10 cellular contexts compared by ENCODE assay signal in the genomic region with DNA sequence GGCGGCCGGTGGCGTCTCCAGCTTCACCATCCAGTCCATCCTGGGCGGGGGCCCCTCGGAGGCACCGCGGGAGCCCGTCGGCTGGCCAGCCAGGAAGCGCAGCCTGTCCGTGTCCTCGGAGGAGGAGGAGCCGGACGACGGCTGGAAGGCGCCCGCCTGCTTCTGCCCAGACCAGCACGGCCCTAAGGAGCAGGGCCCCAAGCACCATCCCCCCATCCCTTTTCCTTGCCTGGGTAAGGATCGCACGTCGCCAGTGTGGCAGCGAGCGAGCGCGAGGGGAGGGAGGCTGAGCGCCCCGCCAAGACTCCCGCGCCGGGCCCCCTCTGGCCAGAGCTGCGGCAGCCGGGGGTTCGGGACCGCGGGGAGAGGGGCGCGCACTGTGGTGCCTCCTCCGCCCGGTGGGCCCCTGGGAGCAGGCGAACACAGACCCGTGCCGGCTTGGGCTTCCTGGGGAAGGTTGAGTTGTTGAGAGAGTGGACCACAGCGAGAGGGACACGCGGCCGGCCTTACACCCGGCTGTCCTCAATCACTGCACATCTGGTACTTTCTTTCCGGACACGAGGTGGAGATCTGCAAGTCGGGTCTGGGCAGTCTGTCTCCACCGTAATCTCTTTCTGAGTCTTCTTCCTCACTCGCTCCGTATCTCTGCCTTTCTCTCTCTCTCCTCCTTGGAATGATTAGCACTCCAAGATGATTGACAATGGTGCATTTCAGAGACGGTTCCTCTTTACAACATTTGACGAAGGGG. TPM values are rescaled to one million over a fixed set of nuclear protein-coding genes. Genes with fewer than 3 reads are reported as not detected.
DNase-seq lines count a peak whose midpoint lies in the region; ATAC-seq, FAIRE-seq and TF ChIP-seq lines count a peak whose summit lies in the region.
"Had no signal": no experiment of that assay in that cellular context is flagged by ENCODE, and none has a peak within 500 bp of the region (broad histone marks: within the 10 kb centered on the region; RNA-seq: fewer than 3 reads in every experiment).

No MANE protein-coding gene starts in this region.

- H3K9me3 ChIP-seq in KOPT-K1 (ENCODE audit: insufficient read depth, low read length, poor library complexity, severe bottlenecking) (peaks cover 25% of the 10 kb centered on the region), mammary epithelial cell (replicated peaks; ENCODE audit: insufficient read depth, low read length) (no peaks in the 10 kb centered on the region), neuronal stem cell (replicated peaks in 1 of 2; ENCODE audit: control insufficient read depth in 2 of 2, insufficient read depth in 1 of 2, low read depth in 1 of 2, low read length in 2 of 2) (peaks cover 0 to 2% of the 10 kb centered on the region in 2 donors)

- no peaks in the 10 kb centered on the region for H3K79me2 ChIP-seq in mammary epithelial cell (ENCODE audit: insufficient read depth, low read length)

- H2BK5ac ChIP-seq in neuronal stem cell (ENCODE audit: low read length) = peak overlapping the region; percentile 31

- no peak overlapping the region for H2AK5ac ChIP-seq in neuronal stem cell (ENCODE audit: low read depth, low read length)

- H4K8ac ChIP-seq in neuronal stem cell (ENCODE audit: low read depth, low read length) = no peak overlapping the region

- H3K4me1 ChIP-seq in mammary epithelial cell (ENCODE audit: insufficient read depth, low read length) (peaks cover 33% of the 10 kb centered on the region), neuronal stem cell (ENCODE audit: control insufficient read depth in 2 of 2, insufficient read depth in 1 of 2, low read depth in 1 of 2, low read length in 2 of 2) (peaks cover 11 to 14% of the 10 kb centered on the region in 2 donors)

- BruUV-seq in mammary epithelial cell (replicated peaks; lab: Mats Ljungman, UMichigan) = no TSS peak

- TF ChIP-seq CTCF in mammary epithelial cell (conservative IDR thresholded peaks at IDR 0.05 in 1 of 2, IDR thresholded peaks at IDR 0.05 in 1 of 2; ENCODE audit: extremely low read depth in 1 of 2, insufficient read depth in 1 of 2, low read depth in 1 of 2, low read length in 2 of 2) = no peak

- no peaks in the 10 kb centered on the region for H4K20me1 ChIP-seq in mammary epithelial cell (ENCODE audit: insufficient read depth, low read length)

- H3K9ac ChIP-seq in mammary epithelial cell (ENCODE audit: insufficient read depth, low read length) = no peak overlapping the region
- no peak overlapping the region for H3K9ac ChIP-seq in neuronal stem cell (ENCODE audit: low read depth, low read length, poor library complexity)

- ATAC-seq in Right ventricle myocardium superior (ENCODE audit: poor library complexity) = no peak

- H3K23ac ChIP-seq in neuronal stem cell (ENCODE audit: low read depth, low read length, poor library complexity) = no peak overlapping the region

- FAIRE-seq in H54 (lab: Jason Lieb, UNC) = no peak
- FAIRE-seq: endometrium had no signal

- H3K27me3 ChIP-seq in mammary epithelial cell (ENCODE audit: insufficient read depth, low read length) (peaks cover 64% of the 10 kb centered on the region), neuronal stem cell (ENCODE audit: control insufficient read depth in 3 of 3, insufficient read depth in 3 of 3, low read depth in 1 of 3, low read length in 3 of 3) (peaks cover 64 to 100% (median 92%) of the 10 kb centered on the region in 3 experiments)

- H3K4me3 ChIP-seq in mammary epithelial cell (replicated peaks in 1 of 3; ENCODE audit: insufficient read depth in 1 of 3, low read depth in 2 of 3, low read length in 3 of 3) (peak overlapping the region in 1 of 3 experiments; percentile 1), neuronal stem cell (ENCODE audit: low read length in 2 of 2) (no peak overlapping the region)

- H2AFZ ChIP-seq in mammary epithelial cell (ENCODE audit: low read depth, low read length) (no peak overlapping the region), neuronal stem cell (ENCODE audit: low read length) (peak overlapping the region; percentile 63)

- H4K91ac ChIP-seq in neuronal stem cell (ENCODE audit: low read depth, low read length, poor library complexity) = no peak overlapping the region

- DNase-seq in DMS53 (lab: John Stamatoyannopoulos, UW) (peak; percentile 57), DMS53 treated with DMSO at 0.1 percent for 48 hours (lab: John Stamatoyannopoulos, UW; ENCODE audit: unreplicated experiment) (no peak), mammary epithelial cell (peak; percentile 4), neuronal stem cell (ENCODE audit: low spot score) (peak; percentile 23), H54 (ENCODE audit: insufficient read length, low spot score) (no peak), NCI-H774 (lab: John Stamatoyannopoulos, UW) (no peak), Right ventricle myocardium superior (no peak)

- TF ChIP-seq POLR2A in H54 (IDR thresholded peaks at IDR 0.05; ENCODE audit: low read depth, low read length) = no peak

- H3K14ac ChIP-seq in neuronal stem cell (ENCODE audit: low read length) = no peak overlapping the region

- dilution Hi-C loops in mammary epithelial cell (cut with HindIII; ENCODE audit: low sequenced_read_pairs) = loop anchor here (25.0 kb wide), 1 partner anchor 414 kb away; no protein-coding TSS in a partner anchor

- no peak overlapping the region for H2BK120ac ChIP-seq in neuronal stem cell (ENCODE audit: low read depth, low read length)

- no peak overlapping the region for H2BK12ac ChIP-seq in neuronal stem cell (ENCODE audit: low read length)

- H3K18ac ChIP-seq in neuronal stem cell (ENCODE audit: low read length) = peak overlapping the region; percentile 77

- WGBS in mammary epithelial cell (ENCODE audit: low coverage, missing lambda C conversion rate) = 6% methylated on average over 24 of the region's 55 CpGs
- no CpG with 5 or more reads among the region's 55 CpGs for WGBS in neuronal stem cell (ENCODE audit: extremely low coverage in 2 of 2, insufficient read length in 2 of 2, insufficient replicate concordance in 1 of 2), 2 donors

- H3K4me2 ChIP-seq in mammary epithelial cell (ENCODE audit: insufficient read depth, low read depth, low read length) (peak overlapping the region; percentile 36), neuronal stem cell (ENCODE audit: insufficient read depth, low read length, poor library complexity, severe bottlenecking) (peak overlapping the region; percentile 48)

- H3K36me3 ChIP-seq in KOPT-K1 (ENCODE audit: insufficient read depth, low read length) (no peaks in the 10 kb centered on the region), mammary epithelial cell (ENCODE audit: insufficient read depth, low read length) (no peaks in the 10 kb centered on the region), neuronal stem cell (replicated peaks in 1 of 2; ENCODE audit: control insufficient read depth in 2 of 2, insufficient read depth in 2 of 2, low read length in 2 of 2) (no peaks in the 10 kb centered on the region)

- peaks cover 2% of the 10 kb centered on the region for H3K79me1 ChIP-seq in neuronal stem cell (ENCODE audit: low read depth, low read length)

- intact Hi-C loops in mammary epithelial cell (cut with micrococcal nuclease) = loop anchor here (5.0 kb wide), 1 partner anchor 139 kb away; no protein-coding TSS in a partner anchor
- intact Hi-C loops in Right ventricle myocardium superior (cut with DNase I) = no loop called here

- CTCF ChIA-PET in mammary epithelial cell (lab: Charles Lee; ENCODE audit: low non-redundant PET) = no interaction called here

- H3K4ac ChIP-seq in neuronal stem cell (ENCODE audit: low read length) = no peak overlapping the region

- peak overlapping the region; percentile 27 for H3K27ac ChIP-seq in KOPT-K1 (ENCODE audit: low read depth, low read length, poor library complexity, severe bottlenecking)
- H3K27ac ChIP-seq in mammary epithelial cell (ENCODE audit: insufficient read depth, low read depth, low read length) = no peak overlapping the region
- no peak overlapping the region for H3K27ac ChIP-seq in neuronal stem cell (replicated peaks; ENCODE audit: low read length)
- H3K27ac ChIP-seq: 22Rv1 had no signal

- no peak overlapping the region for H2BK15ac ChIP-seq in neuronal stem cell (ENCODE audit: low read length)

- in situ Hi-C loops in mammary epithelial cell (cut with MboI; ENCODE audit: low sequenced_read_pairs in 2 of 2) = loop anchor here (10.0 to 25.0 kb wide), 3 partner anchors 236 to 814 kb away; no protein-coding TSS in a partner anchor

RNA-seq across cellular contexts. Expression of a gene that starts 0.7 kb away (rescaled TPM):
- total RNA-seq in mammary epithelial cell (not detected), Right ventricle myocardium superior (not detected)
- polyA plus RNA-seq in mammary epithelial cell = not detected
- polyA minus RNA-seq in mammary epithelial cell = not detected
- not detected for polyA plus RNA-seq in neuronal stem cell (2013, experiment 1 of 2)
- not detected for polyA plus RNA-seq in neuronal stem cell (2013, experiment 2 of 2)

RNA-seq across cellular contexts. Expression of a gene that starts 5.6 kb away (rescaled TPM):
- total RNA-seq in mammary epithelial cell (100 to 1,000 TPM; 137 to 158 TPM), Right ventricle myocardium superior (36.3 TPM)
- polyA plus RNA-seq in mammary epithelial cell = 237 TPM
- 253 TPM for polyA minus RNA-seq in mammary epithelial cell
- 104 TPM for polyA plus RNA-seq in neuronal stem cell (2013, experiment 1 of 2)
- polyA plus RNA-seq in neuronal stem cell (2013, experiment 2 of 2) = 108 TPM

RNA-seq across cellular contexts. Expression of a gene that starts 12.8 kb away (rescaled TPM):
- total RNA-seq in mammary epithelial cell = under 1 TPM in 1 of 2 donors, not detected in 1; 0.26 TPM
- not detected for polyA plus RNA-seq in mammary epithelial cell
- not detected for polyA minus RNA-seq in mammary epithelial cell
- polyA plus RNA-seq in neuronal stem cell (2013, experiment 1 of 2) = not detected
- not detected for polyA plus RNA-seq in neuronal stem cell (2013, experiment 2 of 2)
- not detected for total RNA-seq in Right ventricle myocardium superior

Comparison
In these comparisons a context has a peak if more than half of its experiments do, and no peak if none do; other contexts are left out.
1. DNase-seq: peak in DMS53 (single experiment), mammary epithelial cell (single experiment) and neuronal stem cell (single experiment); none in DMS53 treated with DMSO at 0.1 percent for 48 hours (single experiment), H54 (single experiment), NCI-H774 (single experiment) and Right ventricle myocardium superior (single experiment).